In genomic region chr19:18588611-18589379, GRCh38 we compare ENCODE assay signal across 8 cellular contexts. TPM values are rescaled to one million over a fixed set of nuclear protein-coding genes. Genes with fewer than 3 reads are reported as not detected.
DNase-seq lines count a peak whose midpoint lies in the region; ATAC-seq lines count a peak whose summit lies in the region.

REX1BD (plus strand) TSS chr19:18588798; CDS start chr19:18588802, 4 bp downstream.

- ATAC-seq in CD4-positive, CD25-positive, alpha-beta regulatory T cell (ENCODE audit: low read depth in 2 of 2), result peak; percentile 80
- ATAC-seq in GM19395 (IDR thresholded peaks at IDR 0.05; ENCODE audit: unreplicated experiment) (peak; percentile 73), HG03521 (IDR thresholded peaks at IDR 0.05; ENCODE audit: unreplicated experiment) (peak; percentile 65), memory B cell (ENCODE audit: low read depth) (peak; percentile 73)

- H3K27ac ChIP-seq in CD4-positive, CD25-positive, alpha-beta regulatory T cell (ENCODE audit: insufficient read depth, low read length, poor library complexity, severe bottlenecking), result peak within 1 kb of the TSS; percentile 91
- H3K27ac ChIP-seq in effector memory CD4-positive, alpha-beta T cell (ENCODE audit: insufficient read depth, low read length, poor library complexity, severe bottlenecking), result peak within 1 kb of the TSS; percentile 91

- H3K27me3 ChIP-seq in CD4-positive, CD25-positive, alpha-beta regulatory T cell (ENCODE audit: control insufficient read depth, insufficient read depth, low read length), result no peaks in the 10 kb centered on the region
- no peaks in the 10 kb centered on the region for H3K27me3 ChIP-seq in effector memory CD4-positive, alpha-beta T cell (replicated peaks; ENCODE audit: control insufficient read depth, insufficient read depth, low read length, poor library complexity, severe bottlenecking)

- DNase-seq in CD4-positive, CD25-positive, alpha-beta regulatory T cell, result peak; percentile 80 to 90 (median 89)
- DNase-seq in NK-92 treated with Interleukin-12 subunit alpha and Interleukin-12 subunit beta, amount 100 ng/mL, for 24 hours (lab: John Stamatoyannopoulos, UW), result peak; percentile 88
- peak; percentile 53 to 78 for DNase-seq in activated CD8-positive, alpha-beta memory T cell treated with anti-CD3 and anti-CD28 coated beads for 1 hour (ENCODE audit: extremely low read depth in 1 of 2, low read depth in 1 of 2)
- peak; percentile 75 to 85 (median 78) for DNase-seq in effector memory CD4-positive, alpha-beta T cell
- DNase-seq in memory B cell (ENCODE audit: low spot score in 2 of 2), result peak; percentile 88 to 89
- DNase-seq in stimulated activated CD8-positive, alpha-beta memory T cell treated with anti-CD3 and anti-CD28 coated beads, Interleukin-12 subunit alpha, Interleukin-12 subunit beta, amount 100 ng/mL, for 24 hours (ENCODE audit: extremely low read depth), result peak; percentile 77

- no peaks in the 10 kb centered on the region for H3K36me3 Mint-ChIP-seq in CD4-positive, CD25-positive, alpha-beta regulatory T cell
- H3K36me3 Mint-ChIP-seq in memory B cell, result peaks cover 5% of the 10 kb centered on the region

- peaks cover 6% of the 10 kb centered on the region for H3K36me3 ChIP-seq in CD4-positive, CD25-positive, alpha-beta regulatory T cell (ENCODE audit: control insufficient read depth, insufficient read depth, low read length)
- H3K36me3 ChIP-seq in effector memory CD4-positive, alpha-beta T cell (ENCODE audit: control insufficient read depth, insufficient read depth, low read length), result no peaks in the 10 kb centered on the region

- H3K9me3 ChIP-seq in CD4-positive, CD25-positive, alpha-beta regulatory T cell (ENCODE audit: control insufficient read depth in 2 of 2, low read length in 2 of 2), result no peaks in the 10 kb centered on the region
- H3K9me3 ChIP-seq in effector memory CD4-positive, alpha-beta T cell (ENCODE audit: control insufficient read depth, low read length), result no peaks in the 10 kb centered on the region

- H3K27ac Mint-ChIP-seq in CD4-positive, CD25-positive, alpha-beta regulatory T cell, result peak within 1 kb of the TSS; percentile 92 to 98 (median 93)
- H3K27ac Mint-ChIP-seq in memory B cell, result peak within 1 kb of the TSS; percentile 95

- peaks cover 6 to 47% (median 19%) of the 10 kb centered on the region in 4 donors for H3K4me1 Mint-ChIP-seq in CD4-positive, CD25-positive, alpha-beta regulatory T cell
- H3K4me1 Mint-ChIP-seq in memory B cell, result peaks cover 32% of the 10 kb centered on the region

- peak within 1 kb of the TSS; percentile 72 for H3K4me3 ChIP-seq in CD4-positive, CD25-positive, alpha-beta regulatory T cell (ENCODE audit: low read depth, low read length)
- peak within 1 kb of the TSS; percentile 64 for H3K4me3 ChIP-seq in effector memory CD4-positive, alpha-beta T cell (ENCODE audit: insufficient read depth, low read depth, low read length, poor library complexity, severe bottlenecking)

- peak within 1 kb of the TSS; percentile 92 to 93 (median 92) for H3K4me3 Mint-ChIP-seq in CD4-positive, CD25-positive, alpha-beta regulatory T cell
- peak within 1 kb of the TSS; percentile 90 for H3K4me3 Mint-ChIP-seq in memory B cell

- peaks cover 33% of the 10 kb centered on the region for H3K4me1 ChIP-seq in CD4-positive, CD25-positive, alpha-beta regulatory T cell (ENCODE audit: control insufficient read depth, insufficient read depth, low read length, poor library complexity, severe bottlenecking)
- peaks cover 18% of the 10 kb centered on the region for H3K4me1 ChIP-seq in effector memory CD4-positive, alpha-beta T cell (ENCODE audit: control insufficient read depth, insufficient read depth, low read length, poor library complexity, severe bottlenecking)

- peaks cover 8% of the 10 kb centered on the region for H3K27me3 Mint-ChIP-seq in CD4-positive, CD25-positive, alpha-beta regulatory T cell
- H3K27me3 Mint-ChIP-seq in memory B cell, result no peaks in the 10 kb centered on the region

- no peaks in the 10 kb centered on the region for H3K9me3 Mint-ChIP-seq in CD4-positive, CD25-positive, alpha-beta regulatory T cell
- no peaks in the 10 kb centered on the region for H3K9me3 Mint-ChIP-seq in memory B cell

RNA-seq across cellular contexts. Expression of gene REX1BD, which starts in this region (rescaled TPM):
- total RNA-seq in CD4-positive, CD25-positive, alpha-beta regulatory T cell, result 87.4 TPM
- polyA plus RNA-seq in CD4-positive, CD25-positive, alpha-beta regulatory T cell, result 100 to 1,000 TPM; 139 to 163 (median 148) TPM

Comparison
In these comparisons a context has a peak if more than half of its experiments do, and no peak if none do; other contexts are left out.
1. Peak in every context shown above with its lines: DNase-seq, ATAC-seq, H3K4me3 ChIP-seq and H3K27ac ChIP-seq.